In the genomic region with DNA sequence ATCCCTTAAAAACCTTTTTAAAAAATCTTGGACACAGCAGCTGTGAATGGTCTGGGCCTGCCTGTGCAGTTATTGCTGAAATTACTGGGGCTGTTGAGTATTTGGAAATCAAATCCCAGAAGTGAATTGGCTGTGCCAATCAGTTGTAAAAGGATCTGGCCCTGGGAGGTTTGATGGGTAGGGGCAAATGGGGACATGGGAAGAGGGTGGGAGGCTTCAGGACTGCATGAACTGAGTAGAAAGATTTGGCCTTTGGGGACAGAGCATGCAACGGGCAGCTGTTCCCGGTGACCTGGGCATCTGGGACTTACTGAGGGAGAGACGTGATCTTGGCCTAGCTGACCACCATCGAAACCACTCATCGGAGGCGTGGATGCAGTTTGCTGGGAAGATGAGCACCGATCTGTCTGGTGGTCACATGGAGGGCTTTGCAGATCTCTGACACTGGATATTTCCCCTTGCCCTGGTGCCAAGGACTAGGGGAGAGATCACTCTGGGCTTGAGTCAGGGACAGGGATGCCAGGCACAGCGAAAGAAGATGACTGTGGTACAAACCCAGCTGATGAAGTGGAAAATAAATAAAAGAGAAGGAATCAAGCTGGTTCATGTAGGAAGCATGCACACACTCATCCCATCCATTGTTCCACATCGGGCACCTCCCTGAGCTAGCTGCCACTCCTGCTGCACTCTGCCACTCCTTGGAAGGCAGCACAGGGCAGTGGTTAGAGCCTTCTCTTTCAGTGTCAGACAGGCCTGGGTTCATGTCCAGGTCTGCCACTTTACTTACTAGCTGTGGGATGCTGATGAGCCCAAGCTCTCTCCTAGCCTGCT, we compare ENCODE assay signal across 14 cellular contexts. TPM values are rescaled to one million over a fixed set of nuclear protein-coding genes. Genes with fewer than 3 reads are reported as not detected.
DNase-seq lines count a peak whose midpoint lies in the region; TF ChIP-seq lines count a peak whose summit lies in the region.
"Had no signal": no experiment of that assay in that cellular context is flagged by ENCODE, and none has a peak within 500 bp of the region (broad histone marks: within the 10 kb centered on the region; RNA-seq: fewer than 3 reads in every experiment).

No MANE protein-coding gene starts in this region.

- CTCF ChIA-PET in RWPE1 (lab: Yijun Ruan, JAX): interaction anchor here (0.6 to 3.2 kb wide), 3 partner anchors 51 to 172 kb away, joined by 3 to 20 read pairs (median 4); no protein-coding TSS in a partner anchor

- intact Hi-C loops in esophagus muscularis mucosa (cut with DNase I): no loop called here

- H3K4me3 ChIP-seq in GM23248 (no peak overlapping the region), esophagus muscularis mucosa (no peak overlapping the region), osteoblast (ENCODE audit: insufficient read depth, low read length) (no peak overlapping the region), hepatocyte (no peak overlapping the region)
- H3K4me3 ChIP-seq: BLaER1 treated with 17β-estradiol and CSF1 and Interleukin-3, amounts not matched to agents 10 nM and 100 nM had no signal

- in situ Hi-C loops in GM23248 (cut with MboI): no loop called here
- in situ Hi-C loops in GM13976 (cut with MboI; ENCODE audit: low sequenced_read_pairs, unreplicated experiment): no loop called here

- 82% methylated on average over 9 of the region's 9 CpGs for WGBS in GM23248 (ENCODE audit: low coverage in 1 of 2, low lambda C conversion rate in 2 of 2, missing lambda C conversion rate in 2 of 2), 2 experiments
- 84% methylated on average over 9 of the region's 9 CpGs for WGBS in esophagus muscularis mucosa
- WGBS in hepatocyte (ENCODE audit: low lambda C conversion rate, missing lambda C conversion rate): 92% methylated on average over 9 of the region's 9 CpGs

- H3K79me2 ChIP-seq in GM23248 (ENCODE audit: insufficient read depth) (no peaks in the 10 kb centered on the region), osteoblast (ENCODE audit: insufficient read depth, low read length) (no peaks in the 10 kb centered on the region), hepatocyte (no peaks in the 10 kb centered on the region)

- no peaks in the 10 kb centered on the region for H3K9me2 ChIP-seq in GM23248 (ENCODE audit: insufficient read depth)
- H3K9me2 ChIP-seq in hepatocyte (replicated peaks; ENCODE audit: insufficient read depth): no peaks in the 10 kb centered on the region

- H3K9me3 ChIP-seq in GM23248 (ENCODE audit: low read depth) (no peaks in the 10 kb centered on the region), esophagus muscularis mucosa (no peaks in the 10 kb centered on the region), osteoblast (ENCODE audit: low read depth, low read length) (no peaks in the 10 kb centered on the region), hepatocyte (ENCODE audit: low read depth) (no peaks in the 10 kb centered on the region)
- H3K9me3 ChIP-seq: BLaER1 treated with 17β-estradiol and CSF1 and Interleukin-3, amounts not matched to agents 10 nM and 100 nM had no signal

- no peak for TF ChIP-seq CTCF in RWPE1 (conservative IDR thresholded peaks at IDR 0.05; ENCODE audit: low read depth)
- no peak for TF ChIP-seq CTCF in esophagus muscularis mucosa (IDR thresholded peaks at IDR 0.05)
- no peak for TF ChIP-seq CTCF in osteoblast (IDR thresholded peaks at IDR 0.05; ENCODE audit: extremely low read depth, low read depth, low read length)
- TF ChIP-seq CTCF in hepatocyte (IDR thresholded peaks at IDR 0.05; ENCODE audit: poor library complexity): no peak
- TF ChIP-seq CTCF in GM13976 (IDR thresholded peaks at IDR 0.05; ENCODE audit: borderline replicate concordance, control extremely low read depth, extremely low read depth, insufficient read depth, missing control alignments): no peak

- H3K27ac ChIP-seq in GM23248 (no peak overlapping the region), RWPE1 (no peak overlapping the region), esophagus muscularis mucosa (replicated peaks in 1 of 4) (no peak overlapping the region), osteoblast (ENCODE audit: low read depth, low read length) (peak overlapping the region; percentile 16), hepatocyte (no peak overlapping the region)
- H3K27ac ChIP-seq: BLaER1 treated with 17β-estradiol and CSF1 and Interleukin-3, amounts not matched to agents 10 nM and 100 nM had no signal

- H3F3A ChIP-seq in GM23248 (ENCODE audit: insufficient read depth): no peaks in the 10 kb centered on the region

- H2AFZ ChIP-seq in GM23248 (no peak overlapping the region), osteoblast (ENCODE audit: low read length) (peak overlapping the region; percentile 86), hepatocyte (no peak overlapping the region)

- peak; percentile 35 for DNase-seq in GM23248
- peak; percentile 41 for DNase-seq in RWPE1 (ENCODE audit: low spot score)
- peak; percentile 62 for DNase-seq in esophagus muscularis mucosa (ENCODE audit: extremely low spot score)
- peak; percentile 73 for DNase-seq in osteoblast (ENCODE audit: insufficient read length, low spot score, missing footprints)
- DNase-seq in COLO668 (lab: John Stamatoyannopoulos, UW; ENCODE audit: unreplicated experiment): no peak
- DNase-seq in hepatocyte (ENCODE audit: low spot score): no peak
- DNase-seq in GM13976 (ENCODE audit: low spot score): no peak
- no peak for DNase-seq in NCI-H226
- DNase-seq: DMS153, HCEC 1CT, NCI-H1092 treated with DMSO at 0.1 percent for 48 hours, NCI-H1694 treated with DMSO at 0.1 percent for 48 hours, NCI-H446 had no signal

- no peak for TF ChIP-seq POLR2A in esophagus muscularis mucosa (IDR thresholded peaks at IDR 0.05; ENCODE audit: low read depth)

- H3K27me3 ChIP-seq in GM23248 (replicated peaks; ENCODE audit: insufficient read depth) (no peaks in the 10 kb centered on the region), esophagus muscularis mucosa (peaks cover 0 to 6% (median 0%) of the 10 kb centered on the region in 4 donors), osteoblast (ENCODE audit: insufficient read depth, low read length) (peaks cover 2% of the 10 kb centered on the region), hepatocyte (peaks cover 8% of the 10 kb centered on the region)

- H4K20me1 ChIP-seq in GM23248 (ENCODE audit: insufficient read depth) (no peaks in the 10 kb centered on the region), osteoblast (ENCODE audit: insufficient read depth, low read length) (no peaks in the 10 kb centered on the region), hepatocyte (ENCODE audit: insufficient read depth, poor library complexity, severe bottlenecking) (no peaks in the 10 kb centered on the region)
- H4K20me1 ChIP-seq: BLaER1 treated with 17β-estradiol and CSF1 and Interleukin-3, amounts not matched to agents 10 nM and 100 nM had no signal

- H3K4me1 ChIP-seq in GM23248 (ENCODE audit: insufficient read depth) (0 out of 2 replicates have a peak, but pooled peaks cover 4% of the 10 kb centered on the region), esophagus muscularis mucosa (peaks cover 5 to 14% (median 12%) of the 10 kb centered on the region in 4 donors), osteoblast (ENCODE audit: insufficient read depth, low read length) (peaks cover 17% of the 10 kb centered on the region), hepatocyte (ENCODE audit: insufficient read depth) (no peaks in the 10 kb centered on the region)

- H3K36me3 ChIP-seq in GM23248 (ENCODE audit: low read depth) (no peaks in the 10 kb centered on the region), esophagus muscularis mucosa (no peaks in the 10 kb centered on the region), osteoblast (ENCODE audit: insufficient read depth, low read length) (no peaks in the 10 kb centered on the region), hepatocyte (replicated peaks; ENCODE audit: insufficient read depth, low read depth) (no peaks in the 10 kb centered on the region)
- H3K36me3 ChIP-seq: BLaER1 treated with 17β-estradiol and CSF1 and Interleukin-3, amounts not matched to agents 10 nM and 100 nM had no signal

- POLR2A ChIA-PET in RWPE1 (lab: Yijun Ruan, JAX; ENCODE audit: low non-redundant PET): no interaction called here

- TF ChIP-seq EP300 in esophagus muscularis mucosa (IDR thresholded peaks at IDR 0.05): no peak

- H3K9ac ChIP-seq in GM23248: no peak overlapping the region
- H3K9ac ChIP-seq: BLaER1 treated with 17β-estradiol and CSF1 and Interleukin-3, amounts not matched to agents 10 nM and 100 nM had no signal

- H3K4me2 ChIP-seq in GM23248 (ENCODE audit: unreplicated experiment) (no peak overlapping the region), osteoblast (ENCODE audit: insufficient read depth, low read length) (peak overlapping the region; percentile 13), hepatocyte (no peak overlapping the region)
- H3K4me2 ChIP-seq: BLaER1 treated with 17β-estradiol and CSF1 and Interleukin-3, amounts not matched to agents 10 nM and 100 nM had no signal

RNA-seq across cellular contexts. Expression of a gene that starts 58.4 kb away (rescaled TPM):
- total RNA-seq in GM23248 (2014; rRNA removed; shearing (Covaris generic)): 4.2 and 15.6 TPM in 2 replicates
- 5.6 and 5.9 TPM in 2 replicates for polyA plus RNA-seq in GM23248 (2016; fragmentation: Nextera tagmentation; extraction: Ambion mirVana)
- total RNA-seq in esophagus muscularis mucosa: 1 to 10 TPM; 2.8 to 5.5 (median 5.3) TPM
- 7.2 and 7.7 TPM in 2 replicates for total RNA-seq in osteoblast
- 6.8 and 7.3 TPM in 2 replicates for total RNA-seq in hepatocyte
- polyA plus RNA-seq in hepatocyte: 6.5 and 7.4 TPM in 2 replicates

Comparison
In these comparisons a context has a peak if more than half of its experiments do, and no peak if none do; other contexts are left out.
1. DNase-seq: peak in GM23248 (single experiment), RWPE1 (single experiment), esophagus muscularis mucosa (single experiment) and osteoblast (single experiment); none in COLO668 (single experiment), hepatocyte (single experiment), GM13976 (single experiment) and NCI-H226 (single experiment).